In genomic region chr13:48400820-48401219, GRCh38 we compare ENCODE assay signal across 8 cellular contexts. TPM values are rescaled to one million over a fixed set of nuclear protein-coding genes. Genes with fewer than 3 reads are reported as not detected.
A peak's percentile ranks its signal among the peaks of the same experiment; 100 is the strongest.
DNase-seq lines count a peak whose midpoint lies in the region; ATAC-seq and TF ChIP-seq lines count a peak whose summit lies in the region.

No MANE protein-coding gene starts in this region.

- H3K27me3 ChIP-seq in BJ (ENCODE audit: control insufficient read depth, insufficient read depth, low read length) (no peaks in the 10 kb centered on the region), SK-N-SH (ENCODE audit: insufficient read depth) (no peaks in the 10 kb centered on the region)

- WGBS in SK-N-SH (ENCODE audit: low lambda C conversion rate) = 40% methylated on average over 1 of the region's 1 CpG

- CTCF ChIA-PET in BJ (lab: Yijun Ruan, JAX) = no interaction called here
- CTCF ChIA-PET in SK-N-SH (lab: Yijun Ruan, JAX) = no interaction called here

- H3F3A ChIP-seq in SK-N-SH (replicated peaks; ENCODE audit: insufficient read depth) = peaks cover 18% of the 10 kb centered on the region

- no peak overlapping the region for H3K4me2 ChIP-seq in SK-N-SH

- DNase-seq in BJ (ENCODE audit: low read depth) (peak; percentile 73), SK-N-SH (no peak), fibroblast of villous mesenchyme (ENCODE audit: low read depth) (peak; percentile 68), skeletal muscle cell (ENCODE audit: low read depth) (peak; percentile 57), Ammon's horn (ENCODE audit: low spot score) (no peak)
- DNase-seq in stimulated activated CD4-positive, alpha-beta T cell treated with anti-CD3 and anti-CD28 coated beads, Interleukin-4, amount 100 ng/mL, for 1 hour = no peak

- 0 out of 2 replicates have a peak, but pooled peaks cover 2% of the 10 kb centered on the region for H3K79me2 ChIP-seq in SK-N-SH (ENCODE audit: insufficient read depth)

- no peak; the same call in 1 of the 2 replicates for TF ChIP-seq RAD21 in SK-N-SH (IDR thresholded peaks at IDR 0.05; ENCODE audit: low read length)

- H3K9me3 ChIP-seq in SK-N-SH = no peaks in the 10 kb centered on the region

- H3K9me2 ChIP-seq in SK-N-SH = no peaks in the 10 kb centered on the region

- H3K4me3 ChIP-seq in BJ (ENCODE audit: low read depth, low read length) = no peak overlapping the region
- H3K4me3 ChIP-seq in SK-N-SH (ENCODE audit: low read depth in 2 of 2, low read length in 1 of 2) = no peak overlapping the region
- no peak overlapping the region for H3K4me3 ChIP-seq in fibroblast of villous mesenchyme (ENCODE audit: low read depth, low read length)
- H3K4me3 ChIP-seq in skeletal muscle cell (ENCODE audit: low read depth, low read length) = no peak overlapping the region

- no peaks in the 10 kb centered on the region for H4K20me1 ChIP-seq in SK-N-SH (ENCODE audit: insufficient read depth)

- no peak overlapping the region for H2AFZ ChIP-seq in SK-N-SH (ENCODE audit: low read depth)

- ATAC-seq in GM21825 (IDR thresholded peaks at IDR 0.05; ENCODE audit: unreplicated experiment) (peak; percentile 43), GM19324 (IDR thresholded peaks at IDR 0.05; ENCODE audit: low FRiP score, unreplicated experiment) (no peak)

- H3K36me3 ChIP-seq in BJ (ENCODE audit: control insufficient read depth, insufficient read depth, low read length) = no peaks in the 10 kb centered on the region
- peaks cover 0 to 3% of the 10 kb centered on the region in 2 experiments for H3K36me3 ChIP-seq in SK-N-SH (replicated peaks in 1 of 2; ENCODE audit: control insufficient read depth in 1 of 2, insufficient read depth in 2 of 2, low read length in 1 of 2)

- POLR2A ChIA-PET in BJ (lab: Charles Lee) = no interaction called here
- POLR2A ChIA-PET in SK-N-SH (lab: Yijun Ruan, JAX) = no interaction called here

- H3K9ac ChIP-seq in SK-N-SH = no peak overlapping the region

- no peak for TF ChIP-seq EP300 in SK-N-SH (IDR thresholded peaks at IDR 0.05; ENCODE audit: borderline replicate concordance in 1 of 2, low read depth in 1 of 2, low read length in 1 of 2)

- TF ChIP-seq CTCF in BJ (IDR thresholded peaks at IDR 0.05; ENCODE audit: insufficient read depth, low read depth, low read length) (no peak), SK-N-SH (IDR thresholded peaks at IDR 0.05) (no peak), fibroblast of villous mesenchyme (IDR thresholded peaks at IDR 0.05; ENCODE audit: insufficient read depth, low read depth, low read length) (no peak)

- peak overlapping the region; percentile 29 to 79; a peak in 3 of 4 replicates for H3K27ac ChIP-seq in SK-N-SH (ENCODE audit: low read depth in 2 of 2, low read length in 1 of 2)

- peaks cover 0 to 29% of the 10 kb centered on the region in 2 experiments; a peak in 3 of 4 replicates for H3K4me1 ChIP-seq in SK-N-SH (ENCODE audit: control insufficient read depth in 1 of 2, insufficient read depth in 2 of 2, low read depth in 1 of 2, low read length in 1 of 2)

TF ChIP-seq in SK-N-SH, 30 proteins besides CTCF, POLR2A, EP300 and RAD21:
- TF ChIP-seq TEAD4 (IDR thresholded peaks at IDR 0.05; ENCODE audit: borderline replicate concordance, insufficient read depth) = no peak
- no peak for TF ChIP-seq POLR2AphosphoS5 (IDR thresholded peaks at IDR 0.05; ENCODE audit: low read depth, low read length)
- no peak for TF ChIP-seq MEF2A (IDR thresholded peaks at IDR 0.05; ENCODE audit: borderline replicate concordance, low read depth)
- no peak for TF ChIP-seq MXI1 (IDR thresholded peaks at IDR 0.05; ENCODE audit: low read depth, low read length)
- no peak for TF ChIP-seq EZH2phosphoT487 (IDR thresholded peaks at IDR 0.05; ENCODE audit: borderline replicate concordance, low read depth)
- TF ChIP-seq JUND (IDR thresholded peaks at IDR 0.05) = no peak
- no peak for TF ChIP-seq FOSL2 (IDR thresholded peaks at IDR 0.05; ENCODE audit: borderline replicate concordance, low read depth)
- TF ChIP-seq, protein P1, sequence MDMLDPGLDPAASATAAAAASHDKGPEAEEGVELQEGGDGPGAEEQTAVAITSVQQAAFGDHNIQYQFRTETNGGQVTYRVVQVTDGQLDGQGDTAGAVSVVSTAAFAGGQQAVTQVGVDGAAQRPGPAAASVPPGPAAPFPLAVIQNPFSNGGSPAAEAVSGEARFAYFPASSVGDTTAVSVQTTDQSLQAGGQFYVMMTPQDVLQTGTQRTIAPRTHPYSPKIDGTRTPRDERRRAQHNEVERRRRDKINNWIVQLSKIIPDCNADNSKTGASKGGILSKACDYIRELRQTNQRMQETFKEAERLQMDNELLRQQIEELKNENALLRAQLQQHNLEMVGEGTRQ (IDR thresholded peaks at IDR 0.05; ENCODE audit: borderline replicate concordance, low read depth, low read length) = no peak
- TF ChIP-seq, protein P2, sequence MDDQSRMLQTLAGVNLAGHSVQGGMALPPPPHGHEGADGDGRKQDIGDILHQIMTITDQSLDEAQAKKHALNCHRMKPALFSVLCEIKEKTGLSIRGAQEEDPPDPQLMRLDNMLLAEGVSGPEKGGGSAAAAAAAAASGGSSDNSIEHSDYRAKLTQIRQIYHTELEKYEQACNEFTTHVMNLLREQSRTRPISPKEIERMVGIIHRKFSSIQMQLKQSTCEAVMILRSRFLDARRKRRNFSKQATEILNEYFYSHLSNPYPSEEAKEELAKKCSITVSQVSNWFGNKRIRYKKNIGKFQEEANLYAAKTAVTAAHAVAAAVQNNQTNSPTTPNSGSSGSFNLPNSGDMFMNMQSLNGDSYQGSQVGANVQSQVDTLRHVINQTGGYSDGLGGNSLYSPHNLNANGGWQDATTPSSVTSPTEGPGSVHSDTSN (IDR thresholded peaks at IDR 0.05) = no peak
- TF ChIP-seq GATA2 (CRISPR knock-in tag; IDR thresholded peaks at IDR 0.05) = no peak
- no peak for TF ChIP-seq RCOR1 (IDR thresholded peaks at IDR 0.05; ENCODE audit: low read length)
- no peak for TF ChIP-seq NRF1 (IDR thresholded peaks at IDR 0.05; ENCODE audit: low read depth, low read length)
- no peak for TF ChIP-seq FOXJ3 (CRISPR knock-in tag; IDR thresholded peaks at IDR 0.05)
- TF ChIP-seq SMC3 (IDR thresholded peaks at IDR 0.05; ENCODE audit: low read depth, low read length) = no peak
- TF ChIP-seq, protein P3, sequence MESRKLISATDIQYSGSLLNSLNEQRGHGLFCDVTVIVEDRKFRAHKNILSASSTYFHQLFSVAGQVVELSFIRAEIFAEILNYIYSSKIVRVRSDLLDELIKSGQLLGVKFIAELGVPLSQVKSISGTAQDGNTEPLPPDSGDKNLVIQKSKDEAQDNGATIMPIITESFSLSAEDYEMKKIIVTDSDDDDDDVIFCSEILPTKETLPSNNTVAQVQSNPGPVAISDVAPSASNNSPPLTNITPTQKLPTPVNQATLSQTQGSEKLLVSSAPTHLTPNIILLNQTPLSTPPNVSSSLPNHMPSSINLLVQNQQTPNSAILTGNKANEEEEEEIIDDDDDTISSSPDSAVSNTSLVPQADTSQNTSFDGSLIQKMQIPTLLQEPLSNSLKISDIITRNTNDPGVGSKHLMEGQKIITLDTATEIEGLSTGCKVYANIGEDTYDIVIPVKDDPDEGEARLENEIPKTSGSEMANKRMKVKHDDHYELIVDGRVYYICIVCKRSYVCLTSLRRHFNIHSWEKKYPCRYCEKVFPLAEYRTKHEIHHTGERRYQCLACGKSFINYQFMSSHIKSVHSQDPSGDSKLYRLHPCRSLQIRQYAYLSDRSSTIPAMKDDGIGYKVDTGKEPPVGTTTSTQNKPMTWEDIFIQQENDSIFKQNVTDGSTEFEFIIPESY (IDR thresholded peaks at IDR 0.05; ENCODE audit: borderline replicate concordance, low read depth) = no peak
- no peak for TF ChIP-seq REST (IDR thresholded peaks at IDR 0.05; ENCODE audit: low read depth, low read length)
- no peak for TF ChIP-seq NFIC (IDR thresholded peaks at IDR 0.05; ENCODE audit: borderline replicate concordance)

RNA-seq across cellular contexts. Expression of gene LPAR6, which starts 12.1 kb away (rescaled TPM):
- polyA plus RNA-seq in BJ (2011; rRNA removed) (4.4 and 12.7 TPM in 2 replicates), SK-N-SH (2012; rRNA removed) (0.03 TPM in 1 of 2 replicates, not detected in the other)
- 2.3 and 2.4 TPM in 2 replicates for polyA minus RNA-seq in BJ (2011; rRNA and poly(A)+ RNA removed)
- polyA plus RNA-seq in SK-N-SH (2012; cell fraction: cytosol; rRNA removed) = 0.03 and 0.08 TPM in 2 replicates
- polyA plus RNA-seq in SK-N-SH (2012; cell fraction: nucleus; rRNA removed) = not detected in 2 replicates
- 10.3 and 16.4 TPM in 2 replicates for total RNA-seq in fibroblast of villous mesenchyme

Comparison
In these comparisons a context has a peak if more than half of its experiments do, and no peak if none do; other contexts are left out.
1. DNase-seq: peak in BJ (single experiment), fibroblast of villous mesenchyme (single experiment) and skeletal muscle cell (single experiment); none in SK-N-SH (single experiment), stimulated activated CD4-positive, alpha-beta T cell treated with anti-CD3 and anti-CD28 coated beads, Interleukin-4, amount 100 ng/mL, for 1 hour (single experiment) and Ammon's horn (single experiment).